ENCODE assay signal across 15 cellular contexts in genomic region chr5:78927657-78928282, GRCh38. TPM values are rescaled to one million over a fixed set of nuclear protein-coding genes. Genes with fewer than 3 reads are reported as not detected.
DNase-seq lines count a peak whose midpoint lies in the region; ATAC-seq, FAIRE-seq and TF ChIP-seq lines count a peak whose summit lies in the region.
"Had no signal": no experiment of that assay in that cellular context is flagged by ENCODE, and none has a peak within 500 bp of the region (broad histone marks: within the 10 kb centered on the region; RNA-seq: fewer than 3 reads in every experiment).

No MANE protein-coding gene starts in this region.

- no peak overlapping the region for H3K14ac ChIP-seq in neuronal stem cell (ENCODE audit: low read length)

- H2BK12ac ChIP-seq in neuronal stem cell (ENCODE audit: low read length) = no peak overlapping the region

- H2AK5ac ChIP-seq in neuronal stem cell (ENCODE audit: low read depth, low read length) = no peak overlapping the region

- POLR2A ChIA-PET in PC-3 (lab: Charles Lee; ENCODE audit: unreplicated experiment) = no interaction called here

- no peak overlapping the region for H2BK15ac ChIP-seq in neuronal stem cell (ENCODE audit: low read length)

- no peaks in the 10 kb centered on the region for H3K27me3 Mint-ChIP-seq in endodermal cell (ENCODE audit: insufficient read depth)
- H3K27me3 Mint-ChIP-seq: stimulated activated naive CD8-positive, alpha-beta T cell treated with anti-CD3 and anti-CD28 coated beads, Interleukin-15, amount 100 ng/mL, for 72 hours had no signal

- TF ChIP-seq CTCF in PC-3 (conservative IDR thresholded peaks at IDR 0.05; ENCODE audit: low read depth, low read length) = no peak
- no peak for TF ChIP-seq CTCF in endodermal cell (conservative IDR thresholded peaks at IDR 0.05)

- H2BK120ac ChIP-seq in neuronal stem cell (ENCODE audit: low read depth, low read length) = no peak overlapping the region

- H3K36me3 Mint-ChIP-seq in endodermal cell (ENCODE audit: low read depth) = peaks cover 7% of the 10 kb centered on the region

- no peaks in the 10 kb centered on the region for H3F3A ChIP-seq in PC-3 (ENCODE audit: low read length, unreplicated experiment)

- H4K20me1 ChIP-seq in PC-3 (ENCODE audit: low read length) = no peaks in the 10 kb centered on the region

- no peaks in the 10 kb centered on the region for H3K79me1 ChIP-seq in neuronal stem cell (ENCODE audit: low read depth, low read length)

- H3K36me3 ChIP-seq in PC-3 (ENCODE audit: low read depth, low read length) (no peaks in the 10 kb centered on the region), endodermal cell (ENCODE audit: control insufficient read depth, insufficient read depth, low read length) (no peaks in the 10 kb centered on the region), neuronal stem cell (replicated peaks in 1 of 2; ENCODE audit: control insufficient read depth in 2 of 2, insufficient read depth in 2 of 2, low read length in 2 of 2) (no peaks in the 10 kb centered on the region), SJCRH30 (no peaks in the 10 kb centered on the region)
- H3K36me3 ChIP-seq: gastroesophageal sphincter had no signal

- H3K79me2 ChIP-seq in PC-3 (ENCODE audit: low read length) = no peaks in the 10 kb centered on the region

- no peaks in the 10 kb centered on the region for H3K9me2 ChIP-seq in PC-3 (replicated peaks; ENCODE audit: low read length)

- H3K27ac ChIP-seq in PC-3 (ENCODE audit: low read length) (no peak overlapping the region), endodermal cell (ENCODE audit: low read depth, low read length) (peak overlapping the region; percentile 55), neuronal stem cell (replicated peaks; ENCODE audit: low read length) (peak overlapping the region; percentile 45), SJCRH30 (no peak overlapping the region)
- H3K27ac ChIP-seq: gastroesophageal sphincter had no signal

- FAIRE-seq in frontal cortex (lab: Jason Lieb, UNC) = no peak

- H3K4me3 ChIP-seq in PC-3 (ENCODE audit: low read length) = no peak overlapping the region
- no peak overlapping the region for H3K4me3 ChIP-seq in endodermal cell (ENCODE audit: low read length)
- no peak overlapping the region for H3K4me3 ChIP-seq in neuronal stem cell (ENCODE audit: low read length in 2 of 2)
- no peak overlapping the region for H3K4me3 ChIP-seq in SJCRH30
- H3K4me3 ChIP-seq: gastroesophageal sphincter had no signal

- H3K9me3 Mint-ChIP-seq in endodermal cell = peaks cover 6% of the 10 kb centered on the region
- H3K9me3 Mint-ChIP-seq: HFFc6; stimulated activated naive CD8-positive, alpha-beta T cell treated with anti-CD3 and anti-CD28 coated beads, Interleukin-15, amount 100 ng/mL, for 72 hours had no signal

- H4K91ac ChIP-seq in neuronal stem cell (ENCODE audit: low read depth, low read length, poor library complexity) = no peak overlapping the region

- H3K27me3 ChIP-seq in PC-3 (ENCODE audit: low read length) = no peaks in the 10 kb centered on the region
- H3K27me3 ChIP-seq in endodermal cell (ENCODE audit: control insufficient read depth, insufficient read depth, low read length, poor library complexity, severe bottlenecking) = no peaks in the 10 kb centered on the region
- H3K27me3 ChIP-seq in neuronal stem cell (ENCODE audit: control insufficient read depth in 3 of 3, insufficient read depth in 3 of 3, low read depth in 1 of 3, low read length in 3 of 3) = no peaks in the 10 kb centered on the region
- H3K27me3 ChIP-seq in SJCRH30 = no peaks in the 10 kb centered on the region
- H3K27me3 ChIP-seq: gastroesophageal sphincter had no signal

- H3K9me3 ChIP-seq in PC-3 (ENCODE audit: low read length) = no peaks in the 10 kb centered on the region
- H3K9me3 ChIP-seq in endodermal cell (ENCODE audit: control insufficient read depth, low read length) = peaks cover 11% of the 10 kb centered on the region
- no peaks in the 10 kb centered on the region for H3K9me3 ChIP-seq in neuronal stem cell (replicated peaks in 1 of 2; ENCODE audit: control insufficient read depth in 2 of 2, insufficient read depth in 1 of 2, low read depth in 1 of 2, low read length in 2 of 2)
- H3K9me3 ChIP-seq in SJCRH30 (replicated peaks) = no peaks in the 10 kb centered on the region; the same call in 1 of the 2 replicates
- H3K9me3 ChIP-seq: gastroesophageal sphincter had no signal

- no peak overlapping the region for H3K4me2 ChIP-seq in PC-3 (ENCODE audit: low read length)
- no peak overlapping the region for H3K4me2 ChIP-seq in neuronal stem cell (ENCODE audit: insufficient read depth, low read length, poor library complexity, severe bottlenecking)

- 79 to 100% methylated on average over 1 to 3 of the region's 3 CpGs for WGBS in endodermal cell (ENCODE audit: insufficient coverage in 1 of 2, insufficient read length in 1 of 2), 2 experiments
- WGBS in neuronal stem cell (ENCODE audit: extremely low coverage in 2 of 2, insufficient read length in 2 of 2, insufficient replicate concordance in 1 of 2), 2 donors = no CpG with 5 or more reads among the region's 3 CpGs

- H3K9ac ChIP-seq in PC-3 (ENCODE audit: low read length) (no peak overlapping the region), endodermal cell (ENCODE audit: extremely low read depth, low read length, poor library complexity, severe bottlenecking) (no peak overlapping the region), neuronal stem cell (ENCODE audit: low read depth, low read length, poor library complexity) (no peak overlapping the region)

- no peak overlapping the region for H4K8ac ChIP-seq in neuronal stem cell (ENCODE audit: low read depth, low read length)

- H2AFZ ChIP-seq in PC-3 (ENCODE audit: low read length) (no peak overlapping the region), neuronal stem cell (ENCODE audit: low read length) (peak overlapping the region; percentile 39)

- no peak overlapping the region for H3K23ac ChIP-seq in neuronal stem cell (ENCODE audit: low read depth, low read length, poor library complexity)

- ATAC-seq in PC-3 (peak; percentile 20; the same call in 1 of the 2 replicates), GM18909 (IDR thresholded peaks at IDR 0.05; ENCODE audit: poor library complexity, unreplicated experiment) (no peak)
- ATAC-seq: gastroesophageal sphincter; Right ventricle myocardium inferior; stimulated activated naive CD8-positive, alpha-beta T cell treated with anti-CD3 and anti-CD28 coated beads, Interleukin-15, amount 100 ng/mL, for 72 hours had no signal

- H3K4ac ChIP-seq in neuronal stem cell (ENCODE audit: low read length) = no peak overlapping the region

- intact Hi-C loops in PC-3 (cut with micrococcal nuclease) = no loop called here

- CTCF ChIA-PET in PC-3 (lab: Charles Lee) = interaction anchor here (0.6 kb wide), 1 partner anchor 205 kb away, joined by 16 read pairs; no protein-coding TSS in a partner anchor

- H3K27ac Mint-ChIP-seq in endodermal cell = peak overlapping the region; percentile 97
- H3K27ac Mint-ChIP-seq: HFFc6; stimulated activated naive CD8-positive, alpha-beta T cell treated with anti-CD3 and anti-CD28 coated beads, Interleukin-15, amount 100 ng/mL, for 72 hours had no signal

- H3K4me1 Mint-ChIP-seq in endodermal cell = peaks cover 62% of the 10 kb centered on the region
- H3K4me1 Mint-ChIP-seq: stimulated activated naive CD8-positive, alpha-beta T cell treated with anti-CD3 and anti-CD28 coated beads, Interleukin-15, amount 100 ng/mL, for 72 hours had no signal

- H3K18ac ChIP-seq in neuronal stem cell (ENCODE audit: low read length) = peak overlapping the region; percentile 84

- H3K4me3 Mint-ChIP-seq in endodermal cell = peak overlapping the region; percentile 34
- H3K4me3 Mint-ChIP-seq: HFFc6; stimulated activated naive CD8-positive, alpha-beta T cell treated with anti-CD3 and anti-CD28 coated beads, Interleukin-15, amount 100 ng/mL, for 72 hours had no signal

- peak; percentile 97 for DNase-seq in ELF-1 (ENCODE audit: low read depth, low spot score)
- peak; percentile 36 for DNase-seq in PC-3
- peak; percentile 94 for DNase-seq in endodermal cell
- peak; percentile 61 for DNase-seq in neuronal stem cell (ENCODE audit: low spot score)
- no peak for DNase-seq in SHP77 (lab: John Stamatoyannopoulos, UW)
- DNase-seq in SJCRH30 = no peak
- no peak for DNase-seq in frontal cortex (ENCODE audit: low spot score in 2 of 2)
- DNase-seq: aorta; DMS79 treated with DMSO at 0.1 percent for 48 hours; HFFc6; NCI-H187; stimulated activated naive CD8-positive, alpha-beta T cell treated with anti-CD3 and anti-CD28 coated beads, Interleukin-15, amount 100 ng/mL, for 72 hours had no signal

- H3K4me1 ChIP-seq in PC-3 (ENCODE audit: insufficient read depth, low read length) = peaks cover 6% of the 10 kb centered on the region; the same call in 1 of the 2 replicates
- peaks cover 36% of the 10 kb centered on the region for H3K4me1 ChIP-seq in endodermal cell (ENCODE audit: control insufficient read depth, insufficient read depth, low read length)
- H3K4me1 ChIP-seq in neuronal stem cell (ENCODE audit: control insufficient read depth in 2 of 2, insufficient read depth in 1 of 2, low read depth in 1 of 2, low read length in 2 of 2) = peaks cover 6 to 11% of the 10 kb centered on the region in 2 donors
- H3K4me1 ChIP-seq in SJCRH30 = no peaks in the 10 kb centered on the region
- H3K4me1 ChIP-seq: gastroesophageal sphincter had no signal

- H2BK5ac ChIP-seq in neuronal stem cell (ENCODE audit: low read length) = no peak overlapping the region

- BruUV-seq in PC-3 (replicated peaks; lab: Mats Ljungman, UMichigan) = no TSS peak

RNA-seq across cellular contexts. Expression of gene ARSB, which starts 57.3 kb away (rescaled TPM):
- total RNA-seq in PC-3 (2014; rRNA removed) = 7.1 and 8.1 TPM in 2 replicates
- 10 to 100 TPM; 28.1 TPM for total RNA-seq in endodermal cell
- polyA plus RNA-seq in endodermal cell (2013, experiment 1 of 2) = 11.4 TPM
- 12.8 TPM for polyA plus RNA-seq in endodermal cell (2013, experiment 2 of 2)
- 11.9 TPM for polyA plus RNA-seq in neuronal stem cell (2013, experiment 1 of 2)
- 12.5 TPM for polyA plus RNA-seq in neuronal stem cell (2013, experiment 2 of 2)
- total RNA-seq in SJCRH30 (2014; rRNA removed; shearing (Covaris generic)) = 15.2 and 16.4 TPM in 2 replicates
- 20.4 TPM for total RNA-seq in frontal cortex

Comparison
In these comparisons a context has a peak if more than half of its experiments do, and no peak if none do; other contexts are left out.
1. DNase-seq: peak in ELF-1 (single experiment), PC-3 (single experiment), endodermal cell (single experiment) and neuronal stem cell (single experiment); none in SHP77 (0 of 2), SJCRH30 (0 of 2) and frontal cortex (0 of 2).
2. H3K27ac ChIP-seq: peak in endodermal cell (single experiment) and neuronal stem cell (single experiment); none in PC-3 (single experiment) and SJCRH30 (single experiment).